In the genomic region with DNA sequence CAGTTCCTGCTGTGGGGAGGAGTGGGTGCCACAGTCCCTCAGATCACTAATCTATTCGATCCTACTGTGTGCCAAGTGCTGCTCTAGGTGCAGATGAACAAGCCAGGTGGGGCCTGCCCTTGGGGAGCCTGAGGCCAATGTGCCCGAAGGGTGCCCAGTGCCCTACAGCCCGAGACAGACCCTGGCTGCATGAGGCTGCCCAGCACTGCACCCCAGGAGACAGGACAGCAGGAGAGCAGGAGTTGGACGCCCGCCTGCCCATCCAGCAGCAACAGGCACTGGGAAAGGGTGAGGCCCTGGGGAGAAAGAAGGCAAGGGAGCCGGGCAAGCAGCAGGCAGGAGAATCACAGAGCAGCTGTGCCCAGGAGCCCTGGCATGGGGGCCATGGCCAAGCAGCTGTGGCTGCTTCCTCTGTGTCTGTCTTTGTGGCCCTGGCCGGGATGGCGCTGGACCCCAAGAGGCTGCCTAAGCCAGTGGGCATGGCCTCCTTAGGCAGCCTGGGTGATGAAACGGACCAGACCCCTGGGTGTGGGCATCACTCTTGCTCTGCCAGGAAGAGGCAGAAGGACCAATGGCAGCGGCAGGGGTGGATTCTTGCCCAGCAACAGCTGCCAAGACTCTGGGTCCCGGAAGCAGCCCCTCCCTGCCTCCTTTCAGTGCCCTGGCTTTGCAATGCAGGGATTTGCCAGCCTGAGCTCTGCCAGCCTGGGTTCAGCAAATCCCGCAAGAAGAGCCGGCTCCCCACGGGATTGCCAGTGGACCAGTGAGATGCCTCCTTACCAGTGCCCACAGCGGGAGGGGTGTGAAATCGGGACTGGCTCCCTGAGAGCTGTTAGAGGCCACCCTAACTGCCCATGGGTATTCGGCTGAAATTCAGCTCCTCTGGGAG, we compare ENCODE assay signal across 9 cellular contexts.
A peak's percentile ranks its signal among the peaks of the same experiment; 100 is the strongest.
DNase-seq lines count a peak whose midpoint lies in the region; ATAC-seq and TF ChIP-seq lines count a peak whose summit lies in the region.
"Had no signal": no experiment of that assay in that cellular context is flagged by ENCODE, and none has a peak within 500 bp of the region (broad histone marks: within the 10 kb centered on the region; RNA-seq: fewer than 3 reads in every experiment).

No MANE protein-coding gene starts in this region.

- H3K9me3 ChIP-seq in lung (ENCODE audit: control insufficient read depth in 2 of 2, insufficient read depth in 1 of 2, low read length in 1 of 2) (no peaks in the 10 kb centered on the region), vagina (no peaks in the 10 kb centered on the region)

- H3K4me3 Mint-ChIP-seq in T-helper 1 cell treated with Interleukin-12 subunit alpha and Interleukin-12 subunit beta and Interleukin-4 antibody, amounts not matched to agents 30 μg/mL and 1 μg/mL, for 36 hours, result no peak overlapping the region

- no peaks in the 10 kb centered on the region for H3K36me3 ChIP-seq in lung (ENCODE audit: control insufficient read depth in 2 of 2, insufficient read depth in 2 of 2, low read length in 2 of 2)
- no peaks in the 10 kb centered on the region for H3K36me3 ChIP-seq in vagina

- H3K27me3 ChIP-seq in lung (ENCODE audit: control insufficient read depth, insufficient read depth) (no peaks in the 10 kb centered on the region), vagina (no peaks in the 10 kb centered on the region)

- peaks cover 0 to 2% of the 10 kb centered on the region in 2 donors for H3K4me1 ChIP-seq in lung (ENCODE audit: control insufficient read depth in 2 of 2, insufficient read depth in 2 of 2, low read length in 2 of 2)
- peaks cover 24% of the 10 kb centered on the region for H3K4me1 ChIP-seq in vagina

- H3K9me3 Mint-ChIP-seq in T-helper 1 cell treated with Interleukin-12 subunit alpha and Interleukin-12 subunit beta and Interleukin-4 antibody, amounts not matched to agents 30 μg/mL and 1 μg/mL, for 36 hours, result no peaks in the 10 kb centered on the region

- no peak for DNase-seq in T-helper 1 cell
- peak; percentile 45 to 95 (median 84) for DNase-seq in caudate nucleus (lab: John Stamatoyannopoulos, UW)
- peak; percentile 39 for DNase-seq in lung (ENCODE audit: low spot score)
- no peak for DNase-seq in vagina (ENCODE audit: extremely low spot score in 2 of 2)
- no peak for DNase-seq in stimulated activated CD4-positive, alpha-beta T cell treated with anti-CD3 and anti-CD28 coated beads, Interleukin-2, amount 100 ng/mL, for 24 hours
- no peak for DNase-seq in NCI-H510A (lab: John Stamatoyannopoulos, UW)
- DNase-seq: activated T-cell treated with anti-CD3 and anti-CD28 coated beads, Interleukin-2, amount 50 U/mL, for 48 hours had no signal

- ATAC-seq in lung (ENCODE audit: insufficient read depth, low FRiP score), result peak; percentile 11
- ATAC-seq in HG03460 (IDR thresholded peaks at IDR 0.05; ENCODE audit: unreplicated experiment), result no peak

- H3K27ac Mint-ChIP-seq in T-helper 1 cell treated with Interleukin-12 subunit alpha and Interleukin-12 subunit beta and Interleukin-4 antibody, amounts not matched to agents 30 μg/mL and 1 μg/mL, for 36 hours, result peak overlapping the region; percentile 20

- TF ChIP-seq CTCF in lung (IDR thresholded peaks at IDR 0.05; ENCODE audit: control extremely low read depth, extremely low read depth) (no peak), vagina (IDR thresholded peaks at IDR 0.05) (no peak)

- H3K4me3 ChIP-seq in lung (no peak overlapping the region), vagina (no peak overlapping the region)

- WGBS in lung, 2 donors, result 60 to 77% methylated on average over 17 of the region's 17 CpGs

- TF ChIP-seq POLR2A in vagina (IDR thresholded peaks at IDR 0.05), result no peak

- no peaks in the 10 kb centered on the region for H3K36me3 Mint-ChIP-seq in T-helper 1 cell treated with Interleukin-12 subunit alpha and Interleukin-12 subunit beta and Interleukin-4 antibody, amounts not matched to agents 30 μg/mL and 1 μg/mL, for 36 hours (ENCODE audit: low read depth)

- H3K27ac ChIP-seq in caudate nucleus (ENCODE audit: low read depth, low read length), result peak overlapping the region; percentile 58
- H3K27ac ChIP-seq in lung (ENCODE audit: low read depth in 1 of 2, low read length in 1 of 2), result peak overlapping the region in 1 of 2 donors; percentile 29
- H3K27ac ChIP-seq in vagina, result peak overlapping the region; percentile 45

- H3K4me1 Mint-ChIP-seq in T-helper 1 cell treated with Interleukin-12 subunit alpha and Interleukin-12 subunit beta and Interleukin-4 antibody, amounts not matched to agents 30 μg/mL and 1 μg/mL, for 36 hours (ENCODE audit: low read depth), result peaks cover 10% of the 10 kb centered on the region

- intact Hi-C loops in vagina (cut with DNase I), result loop anchor here (10.0 kb wide), 1 partner anchor 236 kb away; no protein-coding TSS in a partner anchor

- H3K27me3 Mint-ChIP-seq in T-helper 1 cell treated with Interleukin-12 subunit alpha and Interleukin-12 subunit beta and Interleukin-4 antibody, amounts not matched to agents 30 μg/mL and 1 μg/mL, for 36 hours (ENCODE audit: low read depth), result no peaks in the 10 kb centered on the region

Comparison
In these comparisons a context has a peak if more than half of its experiments do, and no peak if none do; other contexts are left out.
1. DNase-seq: peak in caudate nucleus (61 of 61) and lung (single experiment); none in T-helper 1 cell (0 of 5), vagina (0 of 2), stimulated activated CD4-positive, alpha-beta T cell treated with anti-CD3 and anti-CD28 coated beads, Interleukin-2, amount 100 ng/mL, for 24 hours (0 of 2) and NCI-H510A (single experiment).